Comparison of ENCODE assay signal across 16 cellular contexts in genomic region chr10:22346087-22346661, GRCh38. TPM values are rescaled to one million over a fixed set of nuclear protein-coding genes. Genes with fewer than 3 reads are reported as not detected.
DNase-seq lines count a peak whose midpoint lies in the region; ATAC-seq and TF ChIP-seq lines count a peak whose summit lies in the region.
"Had no signal": no experiment of that assay in that cellular context is flagged by ENCODE, and none has a peak within 500 bp of the region (broad histone marks: within the 10 kb centered on the region; RNA-seq: fewer than 3 reads in every experiment).

No MANE protein-coding gene starts in this region.

- H3K4me1 ChIP-seq in hepatocyte (ENCODE audit: insufficient read depth) (peaks cover 6% of the 10 kb centered on the region), neutrophil (ENCODE audit: control insufficient read depth in 1 of 2, insufficient read depth in 1 of 2, low read depth in 1 of 2, low read length in 1 of 2) (peaks cover 18 to 20% of the 10 kb centered on the region in 2 experiments)
- H3K4me1 ChIP-seq: upper lobe of right lung had no signal

- POLR2A ChIA-PET in WTC11 (lab: Charles Lee): interaction anchor here (1.4 kb wide), 1 partner anchor 30 kb away, joined by 6 read pairs; the partner anchor contains the start of gene COMMD3

- H3K4me3 ChIP-seq in hepatocyte: no peak overlapping the region
- H3K4me3 ChIP-seq in neutrophil (ENCODE audit: low read depth in 1 of 2, low read length in 1 of 2): peak overlapping the region; percentile 52 to 83

- peak overlapping the region; percentile 83 for H3K4me2 ChIP-seq in hepatocyte

- H4K20me1 ChIP-seq in hepatocyte (ENCODE audit: insufficient read depth, poor library complexity, severe bottlenecking): no peaks in the 10 kb centered on the region

- WGBS in hepatocyte (ENCODE audit: low lambda C conversion rate, missing lambda C conversion rate): 18% methylated on average over 8 of the region's 8 CpGs

- H3K9me3 ChIP-seq in hepatocyte (ENCODE audit: low read depth): no peaks in the 10 kb centered on the region
- no peaks in the 10 kb centered on the region for H3K9me3 ChIP-seq in neutrophil
- H3K9me3 ChIP-seq: psoas muscle, upper lobe of right lung had no signal

- no peaks in the 10 kb centered on the region for H3K9me2 ChIP-seq in hepatocyte (replicated peaks; ENCODE audit: insufficient read depth)

- H3K9me3 Mint-ChIP-seq in activated CD4-positive, alpha-beta T cell treated with anti-CD3 and anti-CD28 coated beads, Interleukin-2, amount 10 ng/mL, durations not matched to agents 24 days and 14 days: peaks cover 7% of the 10 kb centered on the region
- no peaks in the 10 kb centered on the region for H3K9me3 Mint-ChIP-seq in WTC11

- H2AFZ ChIP-seq in hepatocyte: peak overlapping the region; percentile 76

- H3K27ac ChIP-seq in hepatocyte (no peak overlapping the region), neutrophil (no peak overlapping the region)
- H3K27ac ChIP-seq: esophagus squamous epithelium, psoas muscle, upper lobe of right lung had no signal

- TF ChIP-seq CTCF in WTC11 (IDR thresholded peaks at IDR 0.05) (no peak), hepatocyte (IDR thresholded peaks at IDR 0.05; ENCODE audit: poor library complexity) (no peak), neutrophil (IDR thresholded peaks at IDR 0.05) (no peak)

- peaks cover 3% of the 10 kb centered on the region for H3K36me3 Mint-ChIP-seq in activated CD4-positive, alpha-beta T cell treated with anti-CD3 and anti-CD28 coated beads, Interleukin-2, amount 10 ng/mL, durations not matched to agents 24 days and 14 days (ENCODE audit: low read depth)
- H3K36me3 Mint-ChIP-seq in WTC11: no peaks in the 10 kb centered on the region

- ATAC-seq in WTC11 (no peak), HG03521 (IDR thresholded peaks at IDR 0.05; ENCODE audit: unreplicated experiment) (no peak)
- ATAC-seq: psoas muscle had no signal

- H3K79me2 ChIP-seq in hepatocyte: no peaks in the 10 kb centered on the region

- CTCF ChIA-PET in WTC11 (lab: Charles Lee): interaction anchor here (1.1 to 1.5 kb wide), 2 partner anchors 91 to 353 kb away, joined by 3 read pairs; no protein-coding TSS in a partner anchor

- intact Hi-C loops in activated CD4-positive, alpha-beta T cell treated with anti-CD3 and anti-CD28 coated beads, Interleukin-2, amount 10 ng/mL, durations not matched to agents 24 days and 14 days (cut with micrococcal nuclease): loop anchor here (5.0 to 10.0 kb wide), 2 partner anchors 641 to 1171 kb away; no protein-coding TSS in a partner anchor
- intact Hi-C loops in posterior cingulate gyrus (cut with DNase I): loop anchor here (10.0 kb wide), 1 partner anchor 369 kb away; the partner anchor contains the start of gene PIP4K2A

- no peak for DNase-seq in activated CD4-positive, alpha-beta T cell treated with anti-CD3 and anti-CD28 coated beads, Interleukin-2, amount 10 ng/mL, durations not matched to agents 24 days and 14 days
- no peak for DNase-seq in activated CD4-positive, alpha-beta T cell treated with anti-CD3 and anti-CD28 coated beads, Interleukin-2, amount 50 U/mL, for 1 hour
- no peak for DNase-seq in WTC11 (ENCODE audit: low spot score)
- DNase-seq in hepatocyte (ENCODE audit: low spot score): no peak
- no peak for DNase-seq in UCSD-AML1 (lab: John Stamatoyannopoulos, UW; ENCODE audit: unreplicated experiment)
- DNase-seq in posterior cingulate gyrus: no peak
- DNase-seq: DND-41; esophagus squamous epithelium; IMR-90; NCI-H446 treated with DMSO at 0.1 percent for 48 hours; stimulated activated CD4-positive, alpha-beta T cell treated with anti-CD3 and anti-CD28 coated beads, Interleukin-15, amount 100 ng/mL, for 24 hours; upper lobe of right lung had no signal

- H3K27me3 ChIP-seq in hepatocyte (peaks cover 81% of the 10 kb centered on the region), neutrophil (peaks cover 96% of the 10 kb centered on the region)

- H3K4me1 Mint-ChIP-seq in activated CD4-positive, alpha-beta T cell treated with anti-CD3 and anti-CD28 coated beads, Interleukin-2, amount 10 ng/mL, durations not matched to agents 24 days and 14 days: peaks cover 20% of the 10 kb centered on the region
- H3K4me1 Mint-ChIP-seq in WTC11: peaks cover 7% of the 10 kb centered on the region; the same call in 1 of the 2 replicates

- peaks cover 70% of the 10 kb centered on the region for H3K27me3 Mint-ChIP-seq in activated CD4-positive, alpha-beta T cell treated with anti-CD3 and anti-CD28 coated beads, Interleukin-2, amount 10 ng/mL, durations not matched to agents 24 days and 14 days
- H3K27me3 Mint-ChIP-seq in WTC11 (ENCODE audit: low read depth): peaks cover 88% of the 10 kb centered on the region

- peak overlapping the region; percentile 46 for H3K4me3 Mint-ChIP-seq in activated CD4-positive, alpha-beta T cell treated with anti-CD3 and anti-CD28 coated beads, Interleukin-2, amount 10 ng/mL, durations not matched to agents 24 days and 14 days
- peak overlapping the region; percentile 69 for H3K4me3 Mint-ChIP-seq in WTC11

- H3K27ac Mint-ChIP-seq in activated CD4-positive, alpha-beta T cell treated with anti-CD3 and anti-CD28 coated beads, Interleukin-2, amount 10 ng/mL, durations not matched to agents 24 days and 14 days: peak overlapping the region; percentile 67
- H3K27ac Mint-ChIP-seq in WTC11: no peak overlapping the region

- H3K36me3 ChIP-seq in hepatocyte (replicated peaks; ENCODE audit: insufficient read depth, low read depth): no peaks in the 10 kb centered on the region
- H3K36me3 ChIP-seq in neutrophil: no peaks in the 10 kb centered on the region
- H3K36me3 ChIP-seq: esophagus squamous epithelium, upper lobe of right lung had no signal

TF ChIP-seq in WTC11, 78 proteins besides CTCF, POLR2A, EP300 and RAD21:
- TF ChIP-seq JAZF1 (CRISPR knock-in tag; IDR thresholded peaks at IDR 0.05) (no peak), ZNF512 (CRISPR knock-in tag; IDR thresholded peaks at IDR 0.05; ENCODE audit: borderline replicate concordance) (0 out of 2 replicates have a peak, but pooled peaks have one; percentile 48)

RNA-seq across cellular contexts. Expression of gene SPAG6, which starts 0.9 kb away (rescaled TPM):
- total RNA-seq in activated CD4-positive, alpha-beta T cell treated with anti-CD3 and anti-CD28 coated beads, Interleukin-2, amount 10 ng/mL, durations not matched to agents 24 days and 14 days: 0.07 TPM in 1 of 2 replicates, not detected in the other
- total RNA-seq in WTC11 (2021): 0.30 to 0.74 TPM in 2 of 3 replicates, not detected in the other
- total RNA-seq in hepatocyte: 0.17 and 0.28 TPM in 2 replicates
- 0.24 TPM in 1 of 2 replicates, not detected in the other for polyA plus RNA-seq in hepatocyte
- total RNA-seq: IMR-90, lung microvascular endothelial cell, upper lobe of right lung had no signal
- polyA plus RNA-seq: IMR-90, psoas muscle had no signal

RNA-seq across cellular contexts. Expression of gene BMI1, which starts 25.3 kb away (rescaled TPM):
- total RNA-seq in activated CD4-positive, alpha-beta T cell treated with anti-CD3 and anti-CD28 coated beads, Interleukin-2, amount 10 ng/mL, durations not matched to agents 24 days and 14 days: 55.6 and 65.3 TPM in 2 replicates
- total RNA-seq in WTC11 (2021) (3.4 to 4.0 TPM (median 4.0 TPM) in 3 replicates), hepatocyte (49.1 and 59.8 TPM in 2 replicates)
- polyA plus RNA-seq in hepatocyte: 23.5 and 25.5 TPM in 2 replicates

RNA-seq across cellular contexts. Expression of gene COMMD3, which starts 30.0 kb away (rescaled TPM):
- total RNA-seq in activated CD4-positive, alpha-beta T cell treated with anti-CD3 and anti-CD28 coated beads, Interleukin-2, amount 10 ng/mL, durations not matched to agents 24 days and 14 days: 76.7 and 79.7 TPM in 2 replicates
- total RNA-seq in WTC11 (2021) (2.6 to 3.6 TPM (median 3.5 TPM) in 3 replicates), hepatocyte (50.1 and 55.1 TPM in 2 replicates)
- 91.2 and 92.3 TPM in 2 replicates for polyA plus RNA-seq in hepatocyte

Comparison
In these comparisons a context has a peak if more than half of its experiments do, and no peak if none do; other contexts are left out.
1. RNA of gene COMMD3, which starts 30.0 kb away (total RNA-seq): 76.7 to 79.7 TPM in activated CD4-positive, alpha-beta T cell treated with anti-CD3 and anti-CD28 coated beads, Interleukin-2, amount 10 ng/mL, durations not matched to agents 24 days and 14 days and 50.1 to 55.1 TPM in hepatocyte; 2.6 to 3.6 TPM in WTC11; every median in the first group is over 10 times any median in the second.